ENCODE assay signal across 17 cellular contexts in the genomic region with DNA sequence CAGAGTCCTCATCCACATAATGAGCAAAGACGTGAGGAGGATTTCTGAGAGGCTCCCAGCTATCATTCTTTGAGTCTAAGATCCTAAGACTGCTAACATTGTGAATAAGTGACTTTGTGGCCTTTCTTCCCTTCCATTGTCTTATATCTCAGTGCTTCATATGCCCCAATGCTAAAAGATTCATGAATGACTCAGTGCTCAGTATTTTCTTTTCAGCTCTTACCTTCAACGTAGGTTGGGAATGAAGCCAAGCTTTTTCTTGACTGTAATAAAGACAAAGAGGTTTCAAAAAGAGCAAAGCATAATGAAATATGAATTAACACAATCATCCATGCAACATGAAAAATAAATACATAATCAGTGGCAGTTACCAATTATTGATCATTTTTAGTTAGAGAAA.
DNase-seq lines count a peak whose midpoint lies in the region; FAIRE-seq and TF ChIP-seq lines count a peak whose summit lies in the region.
"Had no signal": no experiment of that assay in that cellular context is flagged by ENCODE, and none has a peak within 500 bp of the region (broad histone marks: within the 10 kb centered on the region; RNA-seq: fewer than 3 reads in every experiment).

No MANE protein-coding gene starts in this region.

- no peak overlapping the region for H4K91ac ChIP-seq in H1 (replicated peaks; ENCODE audit: insufficient read length, low read length)

- no peak overlapping the region for H2BK20ac ChIP-seq in H1 (ENCODE audit: low read length)

- TF ChIP-seq POLR2A in H1 (IDR thresholded peaks at IDR 0.05; ENCODE audit: control extremely low read depth in 1 of 2, low read depth in 2 of 2, low read length in 2 of 2) = no peak
- TF ChIP-seq POLR2A in GM12891 (IDR thresholded peaks at IDR 0.05; ENCODE audit: low read depth, low read length) = no peak

- H4K20me1 ChIP-seq in H1 (replicated peaks in 1 of 2; ENCODE audit: control insufficient read depth in 1 of 2, insufficient read depth in 2 of 2, low read length in 2 of 2) = no peaks in the 10 kb centered on the region

- H3K14ac ChIP-seq in H1 (ENCODE audit: insufficient read length) = no peak overlapping the region

- no peak overlapping the region for H2BK120ac ChIP-seq in H1 (replicated peaks; ENCODE audit: low read depth, low read length)

- in situ Hi-C loops in Caki2 (cut with HindIII; ENCODE audit: low pct_unique_long_range_greater_than_20kb, low sequenced_read_pairs) = no loop called here

- no peak overlapping the region for H2AK5ac ChIP-seq in H1 (ENCODE audit: low read depth, low read length)

- no peak overlapping the region for H3K4me3 Mint-ChIP-seq in mesothelial cell of epicardium
- H3K4me3 Mint-ChIP-seq: activated naive CD4-positive, alpha-beta T cell treated with anti-CD3 and anti-CD28 coated beads, Interleukin-2, amount 10 ng/mL, durations not matched to agents 7 days and 5 days; brain had no signal

- H4K8ac ChIP-seq in H1 (ENCODE audit: extremely low read depth, insufficient read depth, low read length) = no peak overlapping the region

- DNase-seq in Caki2 (ENCODE audit: low read depth) (peak; percentile 10), M059J (ENCODE audit: low read depth) (peak; percentile 52), H1 (ENCODE audit: low read depth in 1 of 2, low spot score in 2 of 2) (peak in 1 of 2 experiments; percentile 10), mesothelial cell of epicardium (ENCODE audit: low spot score in 2 of 2, unreplicated experiment in 2 of 2) (no peak), activated gamma-delta T cell treated with Interleukin-2 at 50 U/mL for 16 hours (no peak), GM12891 (ENCODE audit: insufficient read length, low spot score) (no peak), cerebellum (ENCODE audit: low spot score) (no peak), frontal cortex (ENCODE audit: low spot score in 2 of 2) (no peak)
- DNase-seq: activated CD4-positive, alpha-beta T cell treated with anti-CD3 and anti-CD28 coated beads, Interleukin-2, amount 50 U/mL, for 4 hours; activated naive CD4-positive, alpha-beta T cell treated with anti-CD3 and anti-CD28 coated beads, Interleukin-2, amount 10 ng/mL, durations not matched to agents 7 days and 5 days; activated T-cell treated with anti-CD3 and anti-CD28 coated beads for 4 hours; dorsolateral prefrontal cortex; hippocampal formation; kidney; NCI-H748 treated with DMSO at 0.1 percent for 48 hours; stimulated activated CD4-positive, alpha-beta T cell treated with anti-CD3 and anti-CD28 coated beads, Interleukin-4, amount 100 ng/mL, for 24 hours had no signal

- H3K18ac ChIP-seq in H1 (ENCODE audit: extremely low read depth, low read length) = no peak overlapping the region

- no peak overlapping the region for H3K23ac ChIP-seq in H1 (ENCODE audit: insufficient read length)

- no peak overlapping the region for H2BK15ac ChIP-seq in H1 (ENCODE audit: low read length)

- peak overlapping the region; percentile 34; the same call in 1 of the 2 replicates for H2AFZ ChIP-seq in H1 (ENCODE audit: low read length)

- H3K9me3 Mint-ChIP-seq in mesothelial cell of epicardium = no peaks in the 10 kb centered on the region
- H3K9me3 Mint-ChIP-seq: activated naive CD4-positive, alpha-beta T cell treated with anti-CD3 and anti-CD28 coated beads, Interleukin-2, amount 10 ng/mL, durations not matched to agents 7 days and 5 days had no signal

- no peak overlapping the region for H3K9ac ChIP-seq in H1 (replicated peaks in 1 of 4; ENCODE audit: extremely low read depth in 1 of 4, low read depth in 3 of 4, low read length in 3 of 4)

- H4K5ac ChIP-seq in H1 (ENCODE audit: insufficient read length, low read depth, low read length) = no peak overlapping the region

- no peak overlapping the region for H2BK5ac ChIP-seq in H1 (ENCODE audit: low read depth, low read length)

- CTCF ChIA-PET in H1 (lab: Charles Lee; ENCODE audit: partially characterized antibody) = interaction anchor here (0.5 to 1.4 kb wide), 6 partner anchors 20 to 423 kb away, joined by 3 to 5 read pairs (median 4); no protein-coding TSS in a partner anchor

- H3K79me2 ChIP-seq in H1 (ENCODE audit: control insufficient read depth in 1 of 2, insufficient read depth in 2 of 2, low read length in 2 of 2) = no peaks in the 10 kb centered on the region

- H3K4me2 ChIP-seq in H1 (ENCODE audit: insufficient read depth in 1 of 2, low read depth in 2 of 2, low read length in 2 of 2) = no peak overlapping the region

- peaks cover 20% of the 10 kb centered on the region for H3K4me1 Mint-ChIP-seq in mesothelial cell of epicardium

- POLR2A ChIA-PET in H1 (lab: Charles Lee; ENCODE audit: partially characterized antibody) = no interaction called here

- no peak for TF ChIP-seq RAD21 in H1 (IDR thresholded peaks at IDR 0.05 in 1 of 2, conservative IDR thresholded peaks at IDR 0.05 in 1 of 2; ENCODE audit: low read depth in 2 of 2, low read length in 2 of 2)

- H3K27me3 ChIP-seq in H1 (replicated peaks in 1 of 4; ENCODE audit: control insufficient read depth in 3 of 4, extremely low read depth in 1 of 4, insufficient read depth in 3 of 4, low read length in 3 of 4) = no peaks in the 10 kb centered on the region
- H3K27me3 ChIP-seq: dorsolateral prefrontal cortex had no signal

- H3K27ac ChIP-seq in H1 (ENCODE audit: low read depth, low read length) = no peak overlapping the region
- H3K27ac ChIP-seq: dorsolateral prefrontal cortex had no signal

- 76% methylated on average over 2 of the region's 2 CpGs; no CpG with 5 or more reads in 1 of the 2 experiments for WGBS in H1 (ENCODE audit: extremely low coverage in 1 of 2, insufficient coverage in 1 of 2, insufficient read length in 1 of 2, insufficient replicate concordance in 2 of 2, low coverage in 1 of 2, low lambda C conversion rate in 2 of 2, missing lambda C conversion rate in 1 of 2), 2 experiments

- H3K27ac Mint-ChIP-seq in mesothelial cell of epicardium = peak overlapping the region; percentile 45
- H3K27ac Mint-ChIP-seq: activated naive CD4-positive, alpha-beta T cell treated with anti-CD3 and anti-CD28 coated beads, Interleukin-2, amount 10 ng/mL, durations not matched to agents 7 days and 5 days had no signal

- no peaks in the 10 kb centered on the region for H3K79me1 ChIP-seq in H1 (ENCODE audit: low read depth, low read length)

- no peaks in the 10 kb centered on the region for H3K27me3 Mint-ChIP-seq in mesothelial cell of epicardium (ENCODE audit: low read depth)
- H3K27me3 Mint-ChIP-seq: activated naive CD4-positive, alpha-beta T cell treated with anti-CD3 and anti-CD28 coated beads, Interleukin-2, amount 10 ng/mL, durations not matched to agents 7 days and 5 days; brain had no signal

- H3K36me3 Mint-ChIP-seq in mesothelial cell of epicardium = no peaks in the 10 kb centered on the region
- H3K36me3 Mint-ChIP-seq: activated naive CD4-positive, alpha-beta T cell treated with anti-CD3 and anti-CD28 coated beads, Interleukin-2, amount 10 ng/mL, durations not matched to agents 7 days and 5 days had no signal

- H3K56ac ChIP-seq in H1 (replicated peaks; ENCODE audit: insufficient read length, low read depth, low read length) = no peak overlapping the region

- H3K36me3 ChIP-seq in H1 (ENCODE audit: control insufficient read depth in 2 of 4, insufficient read depth in 4 of 4, low read length in 3 of 4) = no peaks in the 10 kb centered on the region

- no peak overlapping the region for H3K4me3 ChIP-seq in H1 (ENCODE audit: extremely low read depth in 1 of 4, insufficient read depth in 2 of 4, low read depth in 3 of 4, low read length in 4 of 4)
- H3K4me3 ChIP-seq: dorsolateral prefrontal cortex had no signal

- TF ChIP-seq EP300 in H1 (IDR thresholded peaks at IDR 0.05; ENCODE audit: borderline replicate concordance in 1 of 2, low read depth in 2 of 2, low read length in 2 of 2) = no peak

- no peaks in the 10 kb centered on the region for H3K9me3 ChIP-seq in H1 (ENCODE audit: insufficient read depth in 2 of 2, low read depth in 1 of 2, low read length in 1 of 2)

- H3K23me2 ChIP-seq in H1 (ENCODE audit: low read depth, low read length) = no peaks in the 10 kb centered on the region

- TF ChIP-seq CTCF in H1 (IDR thresholded peaks at IDR 0.05; ENCODE audit: control extremely low read depth in 1 of 3, insufficient read depth in 1 of 3, low read depth in 1 of 3, low read length in 3 of 3) (no peak), mesothelial cell of epicardium (IDR thresholded peaks at IDR 0.05; ENCODE audit: unreplicated experiment) (no peak)

- peaks cover 0 to 4% (median 0%) of the 10 kb centered on the region in 4 experiments; a peak in 1 of 7 replicates for H3K4me1 ChIP-seq in H1 (replicated peaks in 1 of 4; ENCODE audit: control insufficient read depth in 3 of 4, insufficient read depth in 4 of 4, low read length in 3 of 4)

- H2BK12ac ChIP-seq in H1 (ENCODE audit: low read depth, low read length) = no peak overlapping the region

- FAIRE-seq in H1 (lab: Jason Lieb, UNC) (no peak), GM12891 (lab: Jason Lieb, UNC) (no peak), frontal cortex (lab: Jason Lieb, UNC) (no peak)
- FAIRE-seq: kidney had no signal

- no peak overlapping the region for H3K4ac ChIP-seq in H1 (replicated peaks; ENCODE audit: insufficient read length, low read depth, low read length)

TF ChIP-seq in H1, 55 proteins besides CTCF, POLR2A, EP300 and RAD21 (continues in another document):
- TF ChIP-seq GTF2F1 (IDR thresholded peaks at IDR 0.05; ENCODE audit: borderline replicate concordance, low read depth, low read length) (no peak), SAP30 (IDR thresholded peaks at IDR 0.05; ENCODE audit: insufficient read depth, insufficient replicate concordance, low read length) (no peak), RXRA (IDR thresholded peaks at IDR 0.05; ENCODE audit: insufficient read depth, low read depth, low read length) (no peak), YY1 (IDR thresholded peaks at IDR 0.05; ENCODE audit: low read depth, low read length) (no peak)

TF ChIP-seq in GM12891, 5 proteins besides CTCF, POLR2A, EP300 and RAD21:
- TF ChIP-seq TAF1 (IDR thresholded peaks at IDR 0.05; ENCODE audit: low read depth, low read length) (no peak), SPI1 (IDR thresholded peaks at IDR 0.05; ENCODE audit: low read depth, low read length) (no peak), POU2F2 (IDR thresholded peaks at IDR 0.05; ENCODE audit: low read depth, low read length) (no peak), PAX5 (IDR thresholded peaks at IDR 0.05; ENCODE audit: insufficient read depth, low read length, severe bottlenecking) (no peak), POLR2AphosphoS5 (IDR thresholded peaks at IDR 0.05; ENCODE audit: low read depth, low read length) (no peak)

Comparison
In these comparisons a context has a peak if more than half of its experiments do, and no peak if none do; other contexts are left out.
1. DNase-seq: peak in Caki2 (single experiment) and M059J (single experiment); none in mesothelial cell of epicardium (0 of 2), activated gamma-delta T cell treated with Interleukin-2 at 50 U/mL for 16 hours (single experiment), GM12891 (single experiment), cerebellum (single experiment) and frontal cortex (0 of 2).